Comparison of ENCODE assay signal across 11 cellular contexts in genomic region chr19:40622773-40623075, GRCh38. TPM values are rescaled to one million over a fixed set of nuclear protein-coding genes. Genes with fewer than 3 reads are reported as not detected.
DNase-seq lines count a peak whose midpoint lies in the region; ATAC-seq, FAIRE-seq and TF ChIP-seq lines count a peak whose summit lies in the region.
"Had no signal": no experiment of that assay in that cellular context is flagged by ENCODE, and none has a peak within 500 bp of the region (broad histone marks: within the 10 kb centered on the region; RNA-seq: fewer than 3 reads in every experiment).

No MANE protein-coding gene starts in this region.

- H3K79me1 ChIP-seq in mesendoderm (ENCODE audit: low read length): no peaks in the 10 kb centered on the region

- H3K4me2 ChIP-seq in A549 (no peak overlapping the region), HCT116 (ENCODE audit: low read length) (no peak overlapping the region), astrocyte (ENCODE audit: low read length) (peak overlapping the region; percentile 74), mesendoderm (ENCODE audit: low read length) (no peak overlapping the region)

- no peak overlapping the region for H3K4me3 Mint-ChIP-seq in astrocyte (ENCODE audit: unreplicated experiment)
- H3K4me3 Mint-ChIP-seq: CD8-positive, alpha-beta T cell had no signal

- ATAC-seq in A549: peak; percentile 4 to 8; a peak in 2 of 6 replicates
- no peak for ATAC-seq in HCT116
- ATAC-seq in GM21447 (IDR thresholded peaks at IDR 0.05; ENCODE audit: unreplicated experiment): no peak
- ATAC-seq: CD8-positive, alpha-beta T cell had no signal

- TF ChIP-seq EP300 in A549 (IDR thresholded peaks at IDR 0.05): no peak

- no peak overlapping the region for H2BK5ac ChIP-seq in mesendoderm (ENCODE audit: low read length)

- H2AK5ac ChIP-seq in mesendoderm (ENCODE audit: low read length): no peak overlapping the region

- CTCF ChIA-PET in A549 (lab: Yijun Ruan, JAX) (interaction anchor here (0.6 to 15.6 kb wide), 8 partner anchors 11 to 98 kb away, joined by 3 to 423 read pairs (median 6); no protein-coding TSS in a partner anchor), HCT116 (lab: Charles Lee) (interaction anchor here (0.5 kb wide), 1 partner anchor 82 kb away, joined by 3 read pairs; no protein-coding TSS in a partner anchor)

- H3K18ac ChIP-seq in mesendoderm (ENCODE audit: low read length): no peak overlapping the region

- H2AFZ ChIP-seq in HCT116 (ENCODE audit: low read depth, low read length, poor library complexity, severe bottlenecking): no peak overlapping the region
- H2AFZ ChIP-seq in astrocyte (ENCODE audit: low read depth, low read length): no peak overlapping the region

- H3K4me3 ChIP-seq in A549: no peak overlapping the region
- H3K4me3 ChIP-seq in HCT116 (replicated peaks in 1 of 2; ENCODE audit: low read depth in 1 of 2, low read length in 2 of 2): no peak overlapping the region
- no peak overlapping the region for H3K4me3 ChIP-seq in astrocyte (ENCODE audit: insufficient read depth, low read depth, low read length)
- H3K4me3 ChIP-seq in mesendoderm (ENCODE audit: low read length): no peak overlapping the region

- H3K27me3 ChIP-seq in HCT116 (ENCODE audit: insufficient read depth, low read length): no peaks in the 10 kb centered on the region
- H3K27me3 ChIP-seq in astrocyte (ENCODE audit: insufficient read depth, low read length): no peaks in the 10 kb centered on the region
- H3K27me3 ChIP-seq in mesendoderm (ENCODE audit: insufficient read depth, low read length, poor library complexity): no peaks in the 10 kb centered on the region

- H3K9me2 ChIP-seq in HCT116 (ENCODE audit: insufficient read depth): no peaks in the 10 kb centered on the region

- no peaks in the 10 kb centered on the region for H3K27me3 Mint-ChIP-seq in astrocyte (ENCODE audit: low read depth, unreplicated experiment)

- no peak overlapping the region for H2BK120ac ChIP-seq in mesendoderm (ENCODE audit: low read depth, low read length)

- H3K79me2 ChIP-seq in HCT116 (ENCODE audit: insufficient read depth, low read length) (peaks cover 3% of the 10 kb centered on the region; the same call in 1 of the 2 replicates), astrocyte (ENCODE audit: insufficient read depth, low read length) (no peaks in the 10 kb centered on the region), mesendoderm (ENCODE audit: control insufficient read depth, insufficient read depth, low read length) (no peaks in the 10 kb centered on the region)

- TF ChIP-seq CTCF in A549 (IDR thresholded peaks at IDR 0.05) (no peak), HCT116 (IDR thresholded peaks at IDR 0.05 in 2 of 3, conservative IDR thresholded peaks at IDR 0.05 in 1 of 3; ENCODE audit: borderline replicate concordance in 1 of 3, insufficient read depth in 1 of 3, low read depth in 2 of 3, low read length in 2 of 3) (no peak), astrocyte (IDR thresholded peaks at IDR 0.05; ENCODE audit: insufficient read depth, low read depth, low read length) (no peak)

- no peak overlapping the region for H3K27ac Mint-ChIP-seq in astrocyte (ENCODE audit: unreplicated experiment)
- H3K27ac Mint-ChIP-seq: CD8-positive, alpha-beta T cell had no signal

- TF ChIP-seq POLR2A in A549 (IDR thresholded peaks at IDR 0.05; ENCODE audit: low read length): no peak
- no peak for TF ChIP-seq POLR2A in HCT116 (IDR thresholded peaks at IDR 0.05; ENCODE audit: borderline replicate concordance, extremely low read depth, insufficient read depth, insufficient read length)

- peaks cover 9% of the 10 kb centered on the region for H3K4me1 Mint-ChIP-seq in astrocyte (ENCODE audit: low read depth, unreplicated experiment)

- H4K5ac ChIP-seq in mesendoderm (ENCODE audit: low read length): no peak overlapping the region

- H4K20me1 ChIP-seq in HCT116 (ENCODE audit: insufficient read depth): no peaks in the 10 kb centered on the region
- H4K20me1 ChIP-seq in astrocyte (ENCODE audit: insufficient read depth, low read length): no peaks in the 10 kb centered on the region

- TF ChIP-seq RAD21 in A549 (conservative IDR thresholded peaks at IDR 0.05 in 1 of 2, IDR thresholded peaks at IDR 0.05 in 1 of 2) (no peak), HCT116 (IDR thresholded peaks at IDR 0.05; ENCODE audit: low read depth) (no peak)

- no peaks in the 10 kb centered on the region for H3K9me3 Mint-ChIP-seq in astrocyte (ENCODE audit: unreplicated experiment)
- H3K9me3 Mint-ChIP-seq: CD8-positive, alpha-beta T cell had no signal

- no peak overlapping the region for H3K4ac ChIP-seq in mesendoderm (ENCODE audit: low read depth, low read length)

- no TSS peak for BruUV-seq in HCT116 (replicated peaks; lab: Mats Ljungman, UMichigan)

- POLR2A ChIA-PET in A549 (lab: Yijun Ruan, JAX) (no interaction called here), HCT116 (lab: Charles Lee) (no interaction called here)

- no peak for DNase-seq in A549 (ENCODE audit: low read depth in 1 of 2, low spot score in 1 of 2)
- DNase-seq in HCT116 (ENCODE audit: low read depth, low spot score): no peak
- no peak for DNase-seq in astrocyte (ENCODE audit: low read depth)
- DNase-seq in mesendoderm: no peak
- no peak for DNase-seq in COLO668 (lab: John Stamatoyannopoulos, UW; ENCODE audit: unreplicated experiment)
- DNase-seq in DMS 273 (lab: John Stamatoyannopoulos, UW; ENCODE audit: unreplicated experiment): no peak
- DNase-seq: CD8-positive, alpha-beta T cell; HCEC 1CT; NCI-H2107; SHP77 treated with DMSO at 0.1 percent for 48 hours had no signal

- peak overlapping the region; percentile 74 for H3K23ac ChIP-seq in mesendoderm (ENCODE audit: low read length)

- peaks cover 6% of the 10 kb centered on the region; the same call in 2 of the 3 replicates for H3K4me1 ChIP-seq in A549
- peaks cover 14 to 20% of the 10 kb centered on the region in 2 experiments for H3K4me1 ChIP-seq in HCT116 (ENCODE audit: control insufficient read depth in 1 of 2, insufficient read depth in 2 of 2, low read length in 2 of 2)
- peaks cover 23% of the 10 kb centered on the region for H3K4me1 ChIP-seq in astrocyte (ENCODE audit: insufficient read depth, low read length)
- H3K4me1 ChIP-seq in mesendoderm (ENCODE audit: control insufficient read depth, low read depth, low read length): peaks cover 6% of the 10 kb centered on the region

- H4K8ac ChIP-seq in mesendoderm (ENCODE audit: low read depth, low read length): no peak overlapping the region

- no peak overlapping the region for H3K27ac ChIP-seq in A549
- peak overlapping the region; percentile 55 for H3K27ac ChIP-seq in HCT116 (ENCODE audit: low read depth, low read length)
- H3K27ac ChIP-seq in astrocyte (ENCODE audit: low read depth, low read length): peak overlapping the region; percentile 76
- H3K27ac ChIP-seq in mesendoderm (ENCODE audit: low read depth, low read length): no peak overlapping the region

- WGBS in A549 (ENCODE audit: missing lambda C conversion rate): 92% methylated on average over 7 of the region's 7 CpGs
- WGBS in mesendoderm (ENCODE audit: extremely low coverage, insufficient coverage, low lambda C conversion rate): no CpG with 5 or more reads among the region's 7 CpGs

- H3K9me3 ChIP-seq in A549 (no peaks in the 10 kb centered on the region), HCT116 (ENCODE audit: control insufficient read depth in 1 of 2, insufficient read depth in 1 of 2, low read depth in 1 of 2, low read length in 2 of 2) (no peaks in the 10 kb centered on the region), astrocyte (ENCODE audit: insufficient read depth, low read depth, low read length) (no peaks in the 10 kb centered on the region)

- FAIRE-seq in A549 (lab: Jason Lieb, UNC): no peak
- FAIRE-seq in astrocyte (lab: Jason Lieb, UNC): no peak

- H3K36me3 Mint-ChIP-seq in astrocyte (ENCODE audit: low read depth, unreplicated experiment): peaks cover 25% of the 10 kb centered on the region

- H3K56ac ChIP-seq in mesendoderm (ENCODE audit: low read length): peak overlapping the region; percentile 79

- no peak overlapping the region for H2BK15ac ChIP-seq in mesendoderm (replicated peaks; ENCODE audit: low read depth)

- RAD21 ChIA-PET in HCT116 (lab: Charles Lee; ENCODE audit: low non-redundant PET in 1 of 2, low total read pairs in 2 of 2, uncharacterized antibody in 2 of 2, unreplicated experiment in 2 of 2): no interaction called here

- intact Hi-C loops in HCT116 (cut with micrococcal nuclease): no loop called here

- H3K9ac ChIP-seq in HCT116 (ENCODE audit: low read length): no peak overlapping the region
- H3K9ac ChIP-seq in astrocyte (ENCODE audit: low read length): peak overlapping the region; percentile 27
- no peak overlapping the region for H3K9ac ChIP-seq in mesendoderm (ENCODE audit: low read length)

- H3K36me3 ChIP-seq in HCT116 (ENCODE audit: control insufficient read depth in 1 of 2, insufficient read depth in 2 of 2, low read length in 2 of 2) (peaks cover 32 to 40% of the 10 kb centered on the region in 2 experiments; a peak in 3 of 4 replicates), astrocyte (ENCODE audit: insufficient read depth, low read length) (peaks cover 24% of the 10 kb centered on the region), mesendoderm (ENCODE audit: control insufficient read depth, insufficient read depth, low read length) (peaks cover 2% of the 10 kb centered on the region)

TF ChIP-seq in HCT116, 20 proteins besides CTCF, POLR2A, EP300 and RAD21 (continues in another document):
- TF ChIP-seq EZH2phosphoT487 (IDR thresholded peaks at IDR 0.05; ENCODE audit: borderline replicate concordance): no peak
- no peak for TF ChIP-seq EZH2 (IDR thresholded peaks at IDR 0.05)
- no peak for TF ChIP-seq CEBPB (IDR thresholded peaks at IDR 0.05; ENCODE audit: low read depth)
- TF ChIP-seq ZNF274 (IDR thresholded peaks at IDR 0.05; ENCODE audit: low read depth, low read length): no peak

RNA-seq across cellular contexts. Expression of gene LTBP4, which starts 21.6 kb away (rescaled TPM):
- polyA plus RNA-seq in A549 (2011; rRNA removed): 23.1 and 32.0 TPM in 2 replicates
- 65.2 and 69.3 TPM in 2 replicates for polyA plus RNA-seq in A549 (2012; cell fraction: cytosol; rRNA removed)
- 475 and 611 TPM in 2 replicates for polyA plus RNA-seq in A549 (2012; cell fraction: nucleus; rRNA removed)
- 37.7 to 51.1 TPM (median 43.2 TPM) in 3 replicates for polyA plus RNA-seq in A549 (2017; fragmentation: RNase III; extraction: RNeasy Plus Mini Kit Qiagen cat#74134 plus additional on column Dnase treatment)
- polyA minus RNA-seq in A549 (2011; rRNA and poly(A)+ RNA removed): 16.3 and 26.9 TPM in 2 replicates
- 310 TPM for total RNA-seq in HCT116 (2021; ENCODE audit: unreplicated experiment)
- 248 and 382 TPM in 2 replicates for polyA plus RNA-seq in HCT116 (2012)
- 46.9 and 63.5 TPM in 2 replicates for total RNA-seq in astrocyte
- 28.7 TPM for polyA plus RNA-seq in mesendoderm (2013, experiment 1 of 2)
- polyA plus RNA-seq in mesendoderm (2013, experiment 2 of 2): 28.9 TPM

RNA-seq across cellular contexts. Expression of gene SHKBP1, which starts 46.1 kb away (rescaled TPM):
- polyA plus RNA-seq in A549 (2011; rRNA removed): 75.2 and 79.7 TPM in 2 replicates
- 163 and 237 TPM in 2 replicates for polyA plus RNA-seq in A549 (2012; cell fraction: cytosol; rRNA removed)
- polyA plus RNA-seq in A549 (2012; cell fraction: nucleus; rRNA removed): 317 and 432 TPM in 2 replicates
- 94.9 to 128 TPM (median 123 TPM) in 3 replicates for polyA plus RNA-seq in A549 (2017; fragmentation: RNase III; extraction: RNeasy Plus Mini Kit Qiagen cat#74134 plus additional on column Dnase treatment)
- polyA minus RNA-seq in A549 (2011; rRNA and poly(A)+ RNA removed): 133 and 167 TPM in 2 replicates
- 97.4 TPM for total RNA-seq in HCT116 (2021; ENCODE audit: unreplicated experiment)
- 95.7 and 104 TPM in 2 replicates for polyA plus RNA-seq in HCT116 (2012)
- total RNA-seq in astrocyte: 56.3 and 60.4 TPM in 2 replicates
- 52.1 TPM for polyA plus RNA-seq in mesendoderm (2013, experiment 1 of 2)
- 49.6 TPM for polyA plus RNA-seq in mesendoderm (2013, experiment 2 of 2)

Comparison
In these comparisons a context has a peak if more than half of its experiments do, and no peak if none do; other contexts are left out.
1. ATAC-seq: peak in A549 (2 of 2); none in HCT116 (single experiment) and GM21447 (single experiment).
2. H3K27ac ChIP-seq: peak in HCT116 (single experiment) and astrocyte (single experiment); none in A549 (0 of 2) and mesendoderm (single experiment).